ENCODE assay signal across 15 cellular contexts in the genomic region with DNA sequence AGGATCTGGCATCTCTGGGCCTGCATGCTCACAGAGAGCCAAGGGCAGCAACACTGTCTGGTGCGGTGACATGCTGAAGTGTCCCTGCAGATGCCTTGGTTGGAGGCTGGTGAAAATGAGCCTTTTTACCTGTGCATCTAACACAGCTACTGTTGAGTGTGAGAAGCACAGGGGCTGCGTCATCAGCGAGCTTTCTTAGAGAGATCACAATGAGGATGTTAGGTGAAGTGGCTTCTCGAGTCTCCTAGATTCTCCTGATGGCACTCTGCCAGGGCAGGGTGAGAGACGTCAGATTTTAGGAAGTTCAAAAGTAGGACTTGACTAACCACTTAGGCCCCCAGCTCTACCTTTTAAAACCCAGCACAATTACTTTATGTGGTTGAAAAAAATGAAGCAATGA.
"Had no signal": no experiment of that assay in that cellular context is flagged by ENCODE, and none has a peak within 500 bp of the region (broad histone marks: within the 10 kb centered on the region; RNA-seq: fewer than 3 reads in every experiment).

No MANE protein-coding gene starts in this region.

- H3K4me3 ChIP-seq: colonic mucosa, gastrocnemius medialis, left ventricle myocardium inferior had no signal

- H3K27ac Mint-ChIP-seq: activated CD8-positive, alpha-beta T cell treated with anti-CD3 and anti-CD28 coated beads for 36 hours; stimulated activated naive B cell treated with anti-CD40 and anti-IgM and Interleukin-4, amounts not matched to agents 10 μg/mL and 1 μg/mL and 100 μg/mL, for 72 hours had no signal

- H3K36me3 ChIP-seq: colonic mucosa, gastrocnemius medialis, left ventricle myocardium inferior had no signal

- DNase-seq: activated CD8-positive, alpha-beta memory T cell treated with anti-CD3 and anti-CD28 coated beads, Interleukin-2, amount 50 U/mL, for 48 hours; activated CD8-positive, alpha-beta T cell treated with anti-CD3 and anti-CD28 coated beads for 36 hours; activated naive CD4-positive, alpha-beta T cell treated with Interleukin-2 at 50 U/mL for 16 hours; caudate nucleus; colonic mucosa; effector CD8-positive, alpha-beta T cell; gastrocnemius medialis; kidney; left ventricle myocardium inferior; small intestine; stimulated activated naive B cell treated with anti-CD40 and anti-IgM and Interleukin-4, amounts not matched to agents 10 μg/mL and 1 μg/mL and 100 μg/mL, for 72 hours; T-helper 9 cell; trophoblast cell had no signal

- H3K9me3 Mint-ChIP-seq: activated CD8-positive, alpha-beta T cell treated with anti-CD3 and anti-CD28 coated beads for 36 hours; stimulated activated naive B cell treated with anti-CD40 and anti-IgM and Interleukin-4, amounts not matched to agents 10 μg/mL and 1 μg/mL and 100 μg/mL, for 72 hours had no signal

- H3K4me1 ChIP-seq: colonic mucosa, gastrocnemius medialis had no signal

- H3K4me3 Mint-ChIP-seq: activated CD8-positive, alpha-beta T cell treated with anti-CD3 and anti-CD28 coated beads for 36 hours; stimulated activated naive B cell treated with anti-CD40 and anti-IgM and Interleukin-4, amounts not matched to agents 10 μg/mL and 1 μg/mL and 100 μg/mL, for 72 hours had no signal

- H3K27me3 Mint-ChIP-seq: stimulated activated naive B cell treated with anti-CD40 and anti-IgM and Interleukin-4, amounts not matched to agents 10 μg/mL and 1 μg/mL and 100 μg/mL, for 72 hours had no signal

- H3K27me3 ChIP-seq: colonic mucosa had no signal

- H3K27ac ChIP-seq: colonic mucosa, epithelial cell of prostate, gastrocnemius medialis, left ventricle myocardium inferior, VCaP had no signal

- ATAC-seq: activated CD8-positive, alpha-beta T cell treated with anti-CD3 and anti-CD28 coated beads for 36 hours; gastrocnemius medialis; stimulated activated naive B cell treated with anti-CD40 and anti-IgM and Interleukin-4, amounts not matched to agents 10 μg/mL and 1 μg/mL and 100 μg/mL, for 72 hours had no signal

- H3K9me3 ChIP-seq: colonic mucosa, gastrocnemius medialis, left ventricle myocardium inferior had no signal
